ENCODE assay signal across 13 cellular contexts in genomic region chr14:56244138-56244789, GRCh38.
DNase-seq lines count a peak whose midpoint lies in the region; ATAC-seq, FAIRE-seq and TF ChIP-seq lines count a peak whose summit lies in the region.
"Had no signal": no experiment of that assay in that cellular context is flagged by ENCODE, and none has a peak within 500 bp of the region (broad histone marks: within the 10 kb centered on the region; RNA-seq: fewer than 3 reads in every experiment).

No MANE protein-coding gene starts in this region.

- no peak overlapping the region for H3K4me3 ChIP-seq in K562
- H3K4me3 ChIP-seq in naive thymus-derived CD4-positive, alpha-beta T cell (ENCODE audit: low read length) = no peak overlapping the region
- H3K4me3 ChIP-seq in testis = no peak overlapping the region

- H3K27ac ChIP-seq in K562 (ENCODE audit: extremely low read depth, low read depth, low read length) (no peak overlapping the region), testis (no peak overlapping the region)
- no peak overlapping the region for H3K27ac ChIP-seq in naive thymus-derived CD4-positive, alpha-beta T cell (ENCODE audit: low read depth, low read length)
- H3K27ac ChIP-seq: KMS-11 had no signal

- H3K4me3 Mint-ChIP-seq in naive thymus-derived CD4-positive, alpha-beta T cell = no peak overlapping the region

- H3K36me3 ChIP-seq in K562 (ENCODE audit: control insufficient read depth, insufficient read depth, low read length) = no peaks in the 10 kb centered on the region
- no peaks in the 10 kb centered on the region for H3K36me3 ChIP-seq in naive thymus-derived CD4-positive, alpha-beta T cell (ENCODE audit: control insufficient read depth in 2 of 3, insufficient read depth in 3 of 3, low read length in 3 of 3)
- H3K36me3 ChIP-seq in testis (ENCODE audit: low read depth, missing control alignments) = no peaks in the 10 kb centered on the region

- no peak overlapping the region for H3K9ac ChIP-seq in K562 (ENCODE audit: insufficient read depth in 1 of 2, low read depth in 2 of 2, low read length in 2 of 2)
- H3K9ac ChIP-seq: KMS-11 had no signal

- peaks cover 0 to 43% (median 32%) of the 10 kb centered on the region in 5 donors for H3K36me3 Mint-ChIP-seq in naive thymus-derived CD4-positive, alpha-beta T cell

- H3K27me3 Mint-ChIP-seq in naive thymus-derived CD4-positive, alpha-beta T cell = no peaks in the 10 kb centered on the region

- no peaks in the 10 kb centered on the region for H4K20me1 ChIP-seq in K562 (replicated peaks; ENCODE audit: control insufficient read depth, insufficient read depth, low read length)

- POLR2A ChIA-PET in K562 (lab: Yijun Ruan, JAX) = no interaction called here
- POLR2A ChIA-PET in naive thymus-derived CD4-positive, alpha-beta T cell (lab: Charles Lee) = no interaction called here

- no peak overlapping the region for H3K4me2 ChIP-seq in K562 (ENCODE audit: insufficient read depth, low read length)
- H3K4me2 ChIP-seq: KMS-11 had no signal

- CTCF ChIA-PET in K562 (lab: Yijun Ruan, JAX; ENCODE audit: low intra/inter-chr PET ratio) = no interaction called here
- CTCF ChIA-PET in naive thymus-derived CD4-positive, alpha-beta T cell (lab: Charles Lee) = no interaction called here

- no peaks in the 10 kb centered on the region for H3K9me1 ChIP-seq in K562 (ENCODE audit: control insufficient read depth, insufficient read depth, low read length)

- H3K4me1 ChIP-seq in K562 (replicated peaks in 1 of 2; ENCODE audit: control insufficient read depth in 2 of 2, insufficient read depth in 2 of 2, low read length in 2 of 2) = no peaks in the 10 kb centered on the region
- no peaks in the 10 kb centered on the region for H3K4me1 ChIP-seq in naive thymus-derived CD4-positive, alpha-beta T cell (ENCODE audit: control insufficient read depth in 2 of 2, insufficient read depth in 2 of 2, low read length in 2 of 2)
- no peaks in the 10 kb centered on the region for H3K4me1 ChIP-seq in testis

- TF ChIP-seq EP300 in K562 (IDR thresholded peaks at IDR 0.05; ENCODE audit: low read length) = no peak

- in situ Hi-C loops in K562 (cut with MboI) = no loop called here

- TF ChIP-seq RAD21 in K562 (CRISPR knock-in tag; conservative IDR thresholded peaks at IDR 0.05 in 1 of 2, IDR thresholded peaks at IDR 0.05 in 1 of 2) = no peak

- WGBS in K562 (ENCODE audit: insufficient coverage, low coverage, missing lambda C conversion rate) = 14% methylated on average over 3 of the region's 5 CpGs
- 59 to 67% methylated on average over 5 of the region's 5 CpGs for WGBS in testis, 2 donors

- H3K4me1 Mint-ChIP-seq in naive thymus-derived CD4-positive, alpha-beta T cell = peaks cover 0 to 2% (median 0%) of the 10 kb centered on the region in 7 donors

- no peaks in the 10 kb centered on the region for H3K9me3 ChIP-seq in K562 (replicated peaks; ENCODE audit: control insufficient read depth, insufficient read depth, low read depth, low read length)
- H3K9me3 ChIP-seq in naive thymus-derived CD4-positive, alpha-beta T cell (ENCODE audit: control insufficient read depth in 2 of 3, low read length in 3 of 3) = no peaks in the 10 kb centered on the region
- no peaks in the 10 kb centered on the region for H3K9me3 ChIP-seq in testis

- peaks cover 0 to 6% (median 0%) of the 10 kb centered on the region in 11 donors for H3K9me3 Mint-ChIP-seq in naive thymus-derived CD4-positive, alpha-beta T cell

- H3K27ac Mint-ChIP-seq in naive thymus-derived CD4-positive, alpha-beta T cell = peak overlapping the region in 1 of 9 donors; percentile 9

- H2AFZ ChIP-seq in K562 (ENCODE audit: low read depth, low read length) = no peak overlapping the region

- intact Hi-C loops in K562 (cut with micrococcal nuclease) = no loop called here
- intact Hi-C loops in naive thymus-derived CD4-positive, alpha-beta T cell (cut with micrococcal nuclease) = no loop called here
- intact Hi-C loops in testis (cut with DNase I; ENCODE audit: low total_unique reads) = no loop called here

- TF ChIP-seq CTCF in K562 (IDR thresholded peaks at IDR 0.05 in 2 of 3, conservative IDR thresholded peaks at IDR 0.05 in 1 of 3; ENCODE audit: insufficient read depth in 2 of 3, low read depth in 1 of 3, low read length in 3 of 3) = no peak
- no peak for TF ChIP-seq CTCF in testis (IDR thresholded peaks at IDR 0.05)

- no peak for TF ChIP-seq POLR2A in K562 (conservative IDR thresholded peaks at IDR 0.05)
- TF ChIP-seq POLR2A in testis (IDR thresholded peaks at IDR 0.05) = no peak

- no peak for FAIRE-seq in K562 (lab: Jason Lieb, UNC)
- FAIRE-seq: endothelial cell of umbilical vein had no signal

- no peaks in the 10 kb centered on the region for H3K79me2 ChIP-seq in K562 (ENCODE audit: control insufficient read depth, insufficient read depth, low read length)

- no peak for ATAC-seq in K562
- peak; percentile 26 for ATAC-seq in naive thymus-derived CD4-positive, alpha-beta T cell
- no peak for ATAC-seq in left lobe of liver
- ATAC-seq in GM19324 (IDR thresholded peaks at IDR 0.05; ENCODE audit: low FRiP score, unreplicated experiment) = no peak

- DNase-seq in Daoy (ENCODE audit: low read depth) (peak; percentile 55), NCI-H226 (peak; percentile 10), K562 (ENCODE audit: extremely low read depth in 1 of 4, low spot score in 3 of 4) (no peak), testis (no peak), left lobe of liver (ENCODE audit: low spot score) (no peak), COLO668 (lab: John Stamatoyannopoulos, UW; ENCODE audit: unreplicated experiment) (no peak)
- DNase-seq in naive thymus-derived CD4-positive, alpha-beta T cell = no peak
- DNase-seq: DMS79 treated with DMSO at 0.1 percent for 48 hours; NCI-H524; stimulated activated CD4-positive, alpha-beta T cell treated with anti-CD3 and anti-CD28 coated beads, Interleukin-4, amount 100 ng/mL, for 1 hour had no signal

- no TSS peak for BruUV-seq in K562 (replicated peaks; lab: Mats Ljungman, UMichigan)

- H3K27me3 ChIP-seq in K562 (ENCODE audit: control insufficient read depth in 2 of 2, insufficient read depth in 2 of 2, low read length in 2 of 2) = peaks cover 0 to 9% of the 10 kb centered on the region in 2 experiments; a peak in 3 of 5 replicates
- H3K27me3 ChIP-seq in naive thymus-derived CD4-positive, alpha-beta T cell (ENCODE audit: control insufficient read depth in 2 of 2, insufficient read depth in 2 of 2, low read length in 2 of 2) = no peaks in the 10 kb centered on the region
- no peaks in the 10 kb centered on the region for H3K27me3 ChIP-seq in testis

TF ChIP-seq in K562, 482 proteins besides CTCF, POLR2A, EP300 and RAD21:
- TF ChIP-seq CEBPG (CRISPR knock-in tag; IDR thresholded peaks at IDR 0.05) (no peak), CEBPG (tag; conservative IDR thresholded peaks at IDR 0.05 in 1 of 2, IDR thresholded peaks at IDR 0.05 in 1 of 2) (0 out of 4 replicates have a peak, but pooled peaks of 1 of the 2 experiments have one; percentile 17), WHSC1 (IDR thresholded peaks at IDR 0.05; ENCODE audit: low read length) (no peak), CBX2 (IDR thresholded peaks at IDR 0.05; ENCODE audit: insufficient read depth, low read length, poor library complexity, severe bottlenecking) (no peak), CEBPB (tag; IDR thresholded peaks at IDR 0.05) (0 out of 2 replicates have a peak, but pooled peaks have one; percentile 20), ATF1 (CRISPR knock-in tag; IDR thresholded peaks at IDR 0.05) (no peak), ATF1 (tag; IDR thresholded peaks at IDR 0.05) (no peak), SMAD3 (CRISPR knock-in tag; conservative IDR thresholded peaks at IDR 0.05) (no peak), TCF15 (CRISPR knock-in tag; IDR thresholded peaks at IDR 0.05) (no peak), ZNF57 (CRISPR knock-in tag; IDR thresholded peaks at IDR 0.05) (no peak), CUX1 (CRISPR knock-in tag; IDR thresholded peaks at IDR 0.05) (no peak), SUPT5H (IDR thresholded peaks at IDR 0.05) (no peak), ZNF507 (tag; conservative IDR thresholded peaks at IDR 0.05) (no peak), CXXC5 (CRISPR knock-in tag; IDR thresholded peaks at IDR 0.05) (no peak), ZNF175 (CRISPR knock-in tag; IDR thresholded peaks at IDR 0.05; ENCODE audit: low read depth) (no peak)

Comparison
In these comparisons a context has a peak if more than half of its experiments do, and no peak if none do; other contexts are left out.
1. DNase-seq: peak in Daoy (single experiment) and NCI-H226 (single experiment); none in K562 (0 of 4), naive thymus-derived CD4-positive, alpha-beta T cell (0 of 9), testis (single experiment), left lobe of liver (single experiment) and COLO668 (single experiment).